Comparison of ENCODE assay signal across 24 cellular contexts in genomic region chr3:103083848-103084631, GRCh38.
DNase-seq lines count a peak whose midpoint lies in the region; ATAC-seq, FAIRE-seq and TF ChIP-seq lines count a peak whose summit lies in the region.
"Had no signal": no experiment of that assay in that cellular context is flagged by ENCODE, and none has a peak within 500 bp of the region (broad histone marks: within the 10 kb centered on the region; RNA-seq: fewer than 3 reads in every experiment).

No MANE protein-coding gene starts in this region.

- H3K9me3 ChIP-seq in GM12878 (replicated peaks; ENCODE audit: control insufficient read depth, insufficient read depth, low read length): no peaks in the 10 kb centered on the region
- H3K9me3 ChIP-seq: esophagus squamous epithelium, left lung, neutrophil, psoas muscle had no signal

- H2AFZ ChIP-seq in GM12878 (ENCODE audit: control insufficient read depth, low read depth, low read length): no peak overlapping the region

- H3K9ac ChIP-seq in GM12878 (ENCODE audit: control insufficient read depth, insufficient read depth, low read length): no peak overlapping the region

- peak; percentile 74 for ATAC-seq in GM12878
- ATAC-seq in GM19395 (IDR thresholded peaks at IDR 0.05; ENCODE audit: unreplicated experiment): no peak
- ATAC-seq in activated T-cell treated with anti-CD3 and anti-CD28 coated beads, Interleukin-2, amount 50 U/mL, for 4 hours: no peak
- ATAC-seq in GM21423 (IDR thresholded peaks at IDR 0.05; ENCODE audit: unreplicated experiment): no peak
- ATAC-seq: activated CD4-positive, alpha-beta T cell treated with anti-CD3 and anti-CD28 coated beads for 36 hours; psoas muscle had no signal

- no peaks in the 10 kb centered on the region for H3K4me1 Mint-ChIP-seq in activated T-cell treated with anti-CD3 and anti-CD28 coated beads, Interleukin-2, amount 50 U/mL, for 4 hours (ENCODE audit: low read depth)
- H3K4me1 Mint-ChIP-seq: activated CD4-positive, alpha-beta T cell treated with anti-CD3 and anti-CD28 coated beads for 36 hours; brain had no signal

- RAD21 ChIA-PET in GM12878 (lab: Charles Lee; ENCODE audit: unreplicated experiment): no interaction called here

- FAIRE-seq in GM12878 (lab: Jason Lieb, UNC): no peak
- FAIRE-seq: endometrium, GM12892 had no signal

- H3K4me2 ChIP-seq in GM12878 (ENCODE audit: control insufficient read depth, insufficient read depth): no peak overlapping the region

- H3K27ac ChIP-seq in GM12878 (ENCODE audit: control insufficient read depth, insufficient read depth): no peak overlapping the region
- H3K27ac ChIP-seq: esophagus squamous epithelium, left lung, neutrophil, psoas muscle had no signal

- DNase-seq in NCI-H1417 (lab: John Stamatoyannopoulos, UW) (peak in 2 of 3 experiments; percentile 36 to 57), NCI-H1417 treated with DMSO at 0.1 percent for 48 hours (lab: John Stamatoyannopoulos, UW) (no peak), NCI-H146 (lab: John Stamatoyannopoulos, UW) (peak; percentile 63), GM12878 (ENCODE audit: low read depth, low spot score) (no peak), SIG-M5 (lab: John Stamatoyannopoulos, UW) (no peak)
- no peak for DNase-seq in activated T-cell treated with anti-CD3 and anti-CD28 coated beads, Interleukin-2, amount 50 U/mL, for 4 hours
- DNase-seq: activated CD4-positive, alpha-beta T cell treated with anti-CD3 and anti-CD28 coated beads for 36 hours; activated gamma-delta T cell; cerebellar nuclear complex; esophagus squamous epithelium; foreskin melanocyte; KBM-7; mesendoderm; NCI-H2029 treated with DMSO at 0.1 percent for 48 hours; psoas muscle; stimulated activated naive CD4-positive, alpha-beta T cell treated with Interleukin-2 at 50 U/mL for 16 hours had no signal

- in situ Hi-C loops in GM12878 (cut with MboI): no loop called here

- H3K4me3 Mint-ChIP-seq in activated T-cell treated with anti-CD3 and anti-CD28 coated beads, Interleukin-2, amount 50 U/mL, for 4 hours: no peak overlapping the region
- H3K4me3 Mint-ChIP-seq: activated CD4-positive, alpha-beta T cell treated with anti-CD3 and anti-CD28 coated beads for 36 hours; brain; T-helper 2 cell treated with Interferon-gamma antibody and Interleukin-4, amounts not matched to agents 5 μg/mL and 100 μg/mL, for 36 hours had no signal

- TF ChIP-seq CTCF in GM12878 (IDR thresholded peaks at IDR 0.05 in 2 of 3, conservative IDR thresholded peaks at IDR 0.05 in 1 of 3; ENCODE audit: control insufficient read depth in 2 of 3, extremely low read depth in 1 of 3, insufficient read depth in 1 of 3, low read depth in 3 of 3, low read length in 3 of 3): no peak

- H3K4me3 ChIP-seq in GM12878: no peak overlapping the region
- H3K4me3 ChIP-seq: esophagus squamous epithelium, left lung, psoas muscle had no signal

- H3K9me3 Mint-ChIP-seq in activated T-cell treated with anti-CD3 and anti-CD28 coated beads, Interleukin-2, amount 50 U/mL, for 4 hours: peaks cover 3% of the 10 kb centered on the region
- H3K9me3 Mint-ChIP-seq: brain; T-helper 2 cell treated with Interferon-gamma antibody and Interleukin-4, amounts not matched to agents 5 μg/mL and 100 μg/mL, for 36 hours had no signal

- H3K36me3 Mint-ChIP-seq in activated T-cell treated with anti-CD3 and anti-CD28 coated beads, Interleukin-2, amount 50 U/mL, for 4 hours (ENCODE audit: insufficient read depth): no peaks in the 10 kb centered on the region
- H3K36me3 Mint-ChIP-seq: brain had no signal

- CTCF ChIA-PET in GM12878 (lab: Yijun Ruan, JAX): no interaction called here

- no peaks in the 10 kb centered on the region for H3K4me1 ChIP-seq in GM12878 (ENCODE audit: control insufficient read depth, insufficient read depth, low read length)
- H3K4me1 ChIP-seq: esophagus squamous epithelium, left lung, psoas muscle had no signal

- H4K20me1 ChIP-seq in GM12878 (ENCODE audit: control insufficient read depth, insufficient read depth): no peaks in the 10 kb centered on the region

- BruUV-seq in GM12878 (replicated peaks; lab: Mats Ljungman, UMichigan): no TSS peak

- intact Hi-C loops in GM12878 (cut with micrococcal nuclease; ENCODE audit: unreplicated experiment): no loop called here

- H3K27me3 Mint-ChIP-seq in activated T-cell treated with anti-CD3 and anti-CD28 coated beads, Interleukin-2, amount 50 U/mL, for 4 hours (ENCODE audit: low read depth): no peaks in the 10 kb centered on the region
- H3K27me3 Mint-ChIP-seq: activated CD4-positive, alpha-beta T cell treated with anti-CD3 and anti-CD28 coated beads for 36 hours; brain had no signal

- TF ChIP-seq RAD21 in GM12878 (IDR thresholded peaks at IDR 0.05; ENCODE audit: insufficient read depth, low read depth, low read length): no peak

- 60% methylated on average over 3 of the region's 3 CpGs for WGBS in GM12878 (ENCODE audit: insufficient coverage, insufficient replicate concordance, low lambda C conversion rate, missing lambda C conversion rate)

- POLR2A ChIA-PET in GM12878 (lab: Charles Lee): no interaction called here

- TF ChIP-seq POLR2A in GM12878 (IDR thresholded peaks at IDR 0.05; ENCODE audit: low read depth, low read length): no peak

- no peaks in the 10 kb centered on the region for H3K79me2 ChIP-seq in GM12878 (ENCODE audit: control insufficient read depth, insufficient read depth, low read length)

- H3K36me3 ChIP-seq in GM12878 (ENCODE audit: control insufficient read depth in 2 of 2, insufficient read depth in 2 of 2, low read length in 1 of 2): no peaks in the 10 kb centered on the region
- H3K36me3 ChIP-seq: esophagus squamous epithelium, left lung, neutrophil had no signal

- no peaks in the 10 kb centered on the region for H3K27me3 ChIP-seq in GM12878 (replicated peaks in 1 of 2; ENCODE audit: control insufficient read depth in 2 of 2, insufficient read depth in 2 of 2, low read length in 1 of 2)
- H3K27me3 ChIP-seq: esophagus squamous epithelium, left lung, neutrophil had no signal

- no peak for TF ChIP-seq EP300 in GM12878 (IDR thresholded peaks at IDR 0.05; ENCODE audit: borderline replicate concordance in 1 of 2, control insufficient read depth in 1 of 2, low read depth in 2 of 2, low read length in 2 of 2)

- SMC1A ChIA-PET in GM12878 (lab: Charles Lee; ENCODE audit: uncharacterized antibody, unreplicated experiment): no interaction called here

TF ChIP-seq in GM12878, 131 proteins besides CTCF, POLR2A, EP300 and RAD21 (continues in another document):
- TF ChIP-seq CHD2 (IDR thresholded peaks at IDR 0.05; ENCODE audit: borderline replicate concordance, low read depth, low read length): no peak
- no peak for TF ChIP-seq NFXL1 (IDR thresholded peaks at IDR 0.05; ENCODE audit: borderline replicate concordance)
- no peak for TF ChIP-seq MXI1 (IDR thresholded peaks at IDR 0.05; ENCODE audit: low read depth, low read length)
- no peak for TF ChIP-seq TARDBP (IDR thresholded peaks at IDR 0.05; ENCODE audit: borderline replicate concordance)
- TF ChIP-seq RBBP5 (conservative IDR thresholded peaks at IDR 0.05): no peak
- TF ChIP-seq MEF2A (IDR thresholded peaks at IDR 0.05; ENCODE audit: insufficient read depth, low read depth, low read length): no peak
- TF ChIP-seq SKIL (IDR thresholded peaks at IDR 0.05; ENCODE audit: low read depth, poor library complexity, severe bottlenecking): no peak
- TF ChIP-seq ZZZ3 (IDR thresholded peaks at IDR 0.05; ENCODE audit: control insufficient read depth, insufficient read length, low read depth): no peak
- TF ChIP-seq SPI1 (IDR thresholded peaks at IDR 0.05; ENCODE audit: borderline replicate concordance, insufficient read depth, low read depth, low read length): no peak
- no peak for TF ChIP-seq HDAC2 (IDR thresholded peaks at IDR 0.05)
- TF ChIP-seq GABPA (IDR thresholded peaks at IDR 0.05; ENCODE audit: low read depth): no peak
- TF ChIP-seq RFX5 (IDR thresholded peaks at IDR 0.05; ENCODE audit: low read depth, low read length): no peak
- TF ChIP-seq GATAD2B (conservative IDR thresholded peaks at IDR 0.05; ENCODE audit: low read depth): no peak
- no peak for TF ChIP-seq TBL1XR1 (IDR thresholded peaks at IDR 0.05; ENCODE audit: low read depth, low read length)

Comparison
In these comparisons a context has a peak if more than half of its experiments do, and no peak if none do; other contexts are left out.
1. DNase-seq: peak in NCI-H1417 (2 of 3) and NCI-H146 (single experiment); none in NCI-H1417 treated with DMSO at 0.1 percent for 48 hours (single experiment), GM12878 (single experiment), activated T-cell treated with anti-CD3 and anti-CD28 coated beads, Interleukin-2, amount 50 U/mL, for 4 hours (single experiment) and SIG-M5 (single experiment).